15 cellular contexts compared by ENCODE assay signal in the genomic region with DNA sequence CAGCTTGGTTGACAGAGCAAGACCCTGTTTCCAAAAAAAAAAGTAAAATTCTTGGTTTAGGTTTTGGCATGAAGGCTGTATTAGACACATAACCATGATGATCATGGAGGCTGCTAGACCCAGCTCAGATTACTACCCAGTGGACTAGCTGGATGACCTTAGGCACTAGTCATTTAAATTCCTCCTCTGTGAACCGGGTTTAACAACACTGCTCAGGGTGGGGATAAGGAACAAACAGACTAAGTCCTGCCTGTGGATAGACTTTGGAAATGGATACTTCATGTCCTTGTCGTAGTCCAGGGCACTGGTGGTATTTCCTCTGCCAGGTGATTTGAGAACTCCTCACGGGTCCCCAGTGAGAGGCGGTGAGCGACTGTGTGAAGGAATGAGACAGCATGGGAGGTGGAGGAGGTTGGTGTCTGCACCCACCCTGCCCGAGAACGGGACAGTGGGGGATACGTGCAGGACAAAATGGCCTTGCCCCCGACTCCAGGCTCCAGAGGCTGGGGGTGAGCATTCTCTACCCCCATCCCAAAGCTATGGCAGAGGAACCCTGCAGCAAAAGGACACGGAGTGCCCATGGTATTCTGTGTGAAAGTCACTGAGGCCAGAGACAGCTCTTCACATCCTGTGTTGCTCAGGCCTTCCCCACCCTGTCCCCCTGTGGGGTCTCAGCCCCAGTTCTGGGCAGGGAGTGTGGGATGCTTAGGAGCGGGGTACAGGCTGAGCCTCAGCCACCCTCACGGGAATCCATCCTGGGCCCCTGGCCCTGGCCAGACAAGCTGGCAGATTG.
A peak's percentile ranks its signal among the peaks of the same experiment; 100 is the strongest.
DNase-seq lines count a peak whose midpoint lies in the region; ATAC-seq, FAIRE-seq and TF ChIP-seq lines count a peak whose summit lies in the region.
"Had no signal": no experiment of that assay in that cellular context is flagged by ENCODE, and none has a peak within 500 bp of the region (broad histone marks: within the 10 kb centered on the region; RNA-seq: fewer than 3 reads in every experiment).

No MANE protein-coding gene starts in this region.

- H3K9me3 ChIP-seq in IMR-90 (ENCODE audit: control insufficient read depth, insufficient read depth, low read length) (no peaks in the 10 kb centered on the region), endodermal cell (ENCODE audit: control insufficient read depth, low read length) (no peaks in the 10 kb centered on the region), mesenchymal stem cell (ENCODE audit: control insufficient read depth, low read length) (no peaks in the 10 kb centered on the region), gastrocnemius medialis (no peaks in the 10 kb centered on the region)
- H3K9me3 ChIP-seq: BLaER1 treated with 17β-estradiol and CSF1 and Interleukin-3, amounts not matched to agents 10 nM and 100 nM; neutrophil had no signal

- DNase-seq in IMR-90 (peak; percentile 49), endodermal cell (no peak), mesenchymal stem cell (no peak), gastrocnemius medialis (no peak), AG08396 (ENCODE audit: low spot score) (no peak), HTR-8/SVneo (ENCODE audit: insufficient read length, low spot score) (no peak), NCI-H446 (lab: John Stamatoyannopoulos, UW) (no peak)
- DNase-seq: activated CD4-positive, alpha-beta T cell treated with anti-CD3 and anti-CD28 coated beads, Interleukin-2, amount 50 U/mL, for 48 hours; central memory CD4-positive, alpha-beta T cell; immature natural killer cell; stimulated activated naive CD4-positive, alpha-beta T cell had no signal

- no peaks in the 10 kb centered on the region for H3K36me3 Mint-ChIP-seq in endodermal cell (ENCODE audit: low read depth)

- intact Hi-C loops in IMR-90 (cut with micrococcal nuclease) (no loop called here), gastrocnemius medialis (cut with DNase I; ENCODE audit: low total_unique reads) (no loop called here)

- H3K27ac ChIP-seq in IMR-90 (ENCODE audit: insufficient read depth, low read length), result peak overlapping the region; percentile 8; the same call in 1 of the 2 replicates
- no peak overlapping the region for H3K27ac ChIP-seq in endodermal cell (ENCODE audit: low read depth, low read length)
- no peak overlapping the region for H3K27ac ChIP-seq in mesenchymal stem cell (ENCODE audit: low read length, poor library complexity, severe bottlenecking)
- H3K27ac ChIP-seq in gastrocnemius medialis, result peak overlapping the region in 3 of 4 donors; percentile 9 to 46 (median 33)
- H3K27ac ChIP-seq: BLaER1 treated with 17β-estradiol and CSF1 and Interleukin-3, amounts not matched to agents 10 nM and 100 nM; neutrophil had no signal

- POLR2A ChIA-PET in IMR-90 (lab: Charles Lee; ENCODE audit: unreplicated experiment), result interaction anchor here (0.6 kb wide), 1 partner anchor 12 kb away, joined by 3 read pairs; no protein-coding TSS in a partner anchor

- no peak overlapping the region for H2BK20ac ChIP-seq in IMR-90 (ENCODE audit: low read depth, low read length)

- H2BK15ac ChIP-seq in IMR-90 (ENCODE audit: low read depth, low read length) (no peak overlapping the region; the same call in 2 of the 3 replicates), mesenchymal stem cell (ENCODE audit: low read depth, poor library complexity, severe bottlenecking) (no peak overlapping the region)

- H3K14ac ChIP-seq in IMR-90 (replicated peaks; ENCODE audit: low read depth, low read length), result no peak overlapping the region
- no peak overlapping the region for H3K14ac ChIP-seq in mesenchymal stem cell (ENCODE audit: low read length in 2 of 2)

- H4K5ac ChIP-seq in IMR-90 (ENCODE audit: low read depth, low read length), result no peak overlapping the region; the same call in 1 of the 2 replicates

- no peak overlapping the region for H2BK120ac ChIP-seq in IMR-90 (ENCODE audit: low read depth, low read length)
- H2BK120ac ChIP-seq in mesenchymal stem cell (ENCODE audit: low read depth, low read length), result no peak overlapping the region

- H4K20me1 ChIP-seq in IMR-90 (ENCODE audit: insufficient read depth, low read length), result peaks cover 6% of the 10 kb centered on the region; the same call in 1 of the 2 replicates

- H3K4me2 ChIP-seq in IMR-90 (ENCODE audit: low read depth, low read length), result peak overlapping the region; percentile 8; the same call in 1 of the 2 replicates
- no peak overlapping the region for H3K4me2 ChIP-seq in mesenchymal stem cell (ENCODE audit: low read length, poor library complexity, severe bottlenecking)

- H3K36me3 ChIP-seq in IMR-90 (ENCODE audit: control insufficient read depth, insufficient read depth, low read length) (peaks cover 2% of the 10 kb centered on the region; the same call in 1 of the 2 replicates), endodermal cell (ENCODE audit: control insufficient read depth, insufficient read depth, low read length) (no peaks in the 10 kb centered on the region), mesenchymal stem cell (ENCODE audit: control insufficient read depth in 1 of 2, insufficient read depth in 2 of 2, low read depth in 1 of 2, low read length in 2 of 2) (no peaks in the 10 kb centered on the region), gastrocnemius medialis (no peaks in the 10 kb centered on the region)
- H3K36me3 ChIP-seq: BLaER1 treated with 17β-estradiol and CSF1 and Interleukin-3, amounts not matched to agents 10 nM and 100 nM; neutrophil had no signal

- no peak overlapping the region for H3K4me3 Mint-ChIP-seq in endodermal cell
- H3K4me3 Mint-ChIP-seq: immature natural killer cell had no signal

- H3K4me1 Mint-ChIP-seq in endodermal cell, result peaks cover 22% of the 10 kb centered on the region

- no peaks in the 10 kb centered on the region for H3K9me3 Mint-ChIP-seq in endodermal cell
- H3K9me3 Mint-ChIP-seq: activated T-helper 2 cell treated with anti-CD3 and anti-CD28 coated beads, Interferon-gamma antibody, Interleukin-2, Interleukin-4, amounts not matched to agents 10 μg/mL and 5 μg/mL and 100 μg/mL, durations not matched to agents 14 hours and 24 hours and 36 hours had no signal

- TF ChIP-seq CTCF in IMR-90 (conservative IDR thresholded peaks at IDR 0.05; ENCODE audit: low read depth, low read length), result no peak
- TF ChIP-seq CTCF in endodermal cell (conservative IDR thresholded peaks at IDR 0.05), result no peak
- TF ChIP-seq CTCF in gastrocnemius medialis (IDR thresholded peaks at IDR 0.05 in 4 of 5, conservative IDR thresholded peaks at IDR 0.05 in 1 of 5), result no peak

- peak overlapping the region in 1 of 2 experiments; percentile 35 for H2BK12ac ChIP-seq in mesenchymal stem cell (ENCODE audit: low read length in 2 of 2)

- no peak overlapping the region for H2AK9ac ChIP-seq in IMR-90 (replicated peaks; ENCODE audit: low read depth, low read length, poor library complexity)

- H4K8ac ChIP-seq in IMR-90 (ENCODE audit: low read depth in 2 of 2, low read length in 2 of 2) (no peak overlapping the region), mesenchymal stem cell (ENCODE audit: low read length) (no peak overlapping the region)

- H3K27me3 Mint-ChIP-seq in endodermal cell (ENCODE audit: insufficient read depth), result no peaks in the 10 kb centered on the region

- peaks cover 14% of the 10 kb centered on the region for H3K4me1 ChIP-seq in IMR-90 (ENCODE audit: control insufficient read depth, insufficient read depth, low read length)
- peaks cover 29% of the 10 kb centered on the region for H3K4me1 ChIP-seq in endodermal cell (ENCODE audit: control insufficient read depth, insufficient read depth, low read length)
- H3K4me1 ChIP-seq in mesenchymal stem cell (ENCODE audit: control insufficient read depth, insufficient read depth, low read depth, low read length), result peaks cover 19% of the 10 kb centered on the region
- H3K4me1 ChIP-seq in gastrocnemius medialis, result peaks cover 21 to 24% of the 10 kb centered on the region in 2 donors

- CTCF ChIA-PET in IMR-90 (lab: Yijun Ruan, JAX), result interaction anchor here (0.6 kb wide), 1 partner anchor 103 kb away, joined by 3 read pairs; no protein-coding TSS in a partner anchor

- H3K27ac Mint-ChIP-seq in endodermal cell, result peak overlapping the region; percentile 10
- H3K27ac Mint-ChIP-seq: activated T-helper 2 cell treated with anti-CD3 and anti-CD28 coated beads, Interferon-gamma antibody, Interleukin-2, Interleukin-4, amounts not matched to agents 10 μg/mL and 5 μg/mL and 100 μg/mL, durations not matched to agents 14 hours and 24 hours and 36 hours; immature natural killer cell had no signal

- H3K4ac ChIP-seq in IMR-90 (ENCODE audit: low read depth, low read length), result peak overlapping the region; percentile 13; the same call in 1 of the 2 replicates
- no peak overlapping the region for H3K4ac ChIP-seq in mesenchymal stem cell (ENCODE audit: low read depth in 1 of 2, low read length in 2 of 2)

- no TSS peak for BruUV-seq in IMR-90 (replicated peaks; lab: Mats Ljungman, UMichigan)

- H3K9ac ChIP-seq in IMR-90 (ENCODE audit: low read depth, low read length), result no peak overlapping the region
- no peak overlapping the region for H3K9ac ChIP-seq in endodermal cell (ENCODE audit: extremely low read depth, low read length, poor library complexity, severe bottlenecking)
- H3K9ac ChIP-seq in mesenchymal stem cell (ENCODE audit: low read length), result peak overlapping the region; percentile 17
- H3K9ac ChIP-seq: BLaER1 treated with 17β-estradiol and CSF1 and Interleukin-3, amounts not matched to agents 10 nM and 100 nM had no signal

- ATAC-seq in IMR-90 (ENCODE audit: low read depth) (peak; percentile 79), gastrocnemius medialis (peak; percentile 13 to 14), GM18867 (IDR thresholded peaks at IDR 0.05; ENCODE audit: unreplicated experiment) (no peak)

- no peak overlapping the region for H3K56ac ChIP-seq in IMR-90 (ENCODE audit: extremely low read depth, insufficient read depth, low read length)

- WGBS in IMR-90 (ENCODE audit: extremely low coverage in 2 of 2, insufficient read length in 1 of 2), 2 experiments, result 50% methylated on average over 1 of the region's 12 CpGs; no CpG with 5 or more reads in 1 of the 2 experiments
- 91% methylated on average over 9 to 12 of the region's 12 CpGs for WGBS in endodermal cell (ENCODE audit: insufficient coverage in 1 of 2, insufficient read length in 1 of 2), 2 experiments
- WGBS in mesenchymal stem cell, result 83% methylated on average over 12 of the region's 12 CpGs

- H2BK5ac ChIP-seq in IMR-90 (ENCODE audit: low read depth, low read length, poor library complexity, severe bottlenecking) (no peak overlapping the region), mesenchymal stem cell (ENCODE audit: low read depth, low read length, poor library complexity, severe bottlenecking) (no peak overlapping the region)

- in situ Hi-C loops in IMR-90 (cut with MboI; ENCODE audit: low sequenced_read_pairs) (no loop called here), gastrocnemius medialis (cut with MboI; ENCODE audit: low sequenced_read_pairs in 4 of 4) (loop anchor here in 1 of 4 donors (25.0 kb wide), 1 partner anchor 115 kb away; the partner anchor contains the start of gene MAN1C1)

- dilution Hi-C loops in IMR-90 (cut with HindIII; ENCODE audit: low sequenced_read_pairs, unreplicated experiment), result no loop called here

- H2AFZ ChIP-seq in IMR-90 (replicated peaks; ENCODE audit: low read length, poor library complexity), result no peak overlapping the region
- no peak overlapping the region for H2AFZ ChIP-seq in mesenchymal stem cell (ENCODE audit: low read depth, low read length)

- H4K91ac ChIP-seq in IMR-90 (ENCODE audit: insufficient read depth, low read depth, low read length), result no peak overlapping the region
- no peak overlapping the region for H4K91ac ChIP-seq in mesenchymal stem cell (ENCODE audit: low read length)

- H2AK5ac ChIP-seq in IMR-90 (ENCODE audit: low read depth, low read length) (peak overlapping the region; percentile 25; the same call in 1 of the 2 replicates), mesenchymal stem cell (ENCODE audit: low read length, severe bottlenecking) (no peak overlapping the region)

- TF ChIP-seq POLR2A in IMR-90 (IDR thresholded peaks at IDR 0.05; ENCODE audit: low read depth, low read length) (no peak), gastrocnemius medialis (IDR thresholded peaks at IDR 0.05) (no peak)

- FAIRE-seq in HTR-8/SVneo (lab: Jason Lieb, UNC), result no peak

- no peaks in the 10 kb centered on the region; a peak in 1 of 4 replicates for H3K79me1 ChIP-seq in IMR-90 (ENCODE audit: low read depth in 1 of 2, low read length in 2 of 2)
- no peaks in the 10 kb centered on the region for H3K79me1 ChIP-seq in mesenchymal stem cell (replicated peaks; ENCODE audit: low read length, poor library complexity, severe bottlenecking)

- no peak overlapping the region for H3K4me3 ChIP-seq in IMR-90 (ENCODE audit: insufficient read depth, low read depth, low read length)
- no peak overlapping the region for H3K4me3 ChIP-seq in endodermal cell (ENCODE audit: low read length)
- peak overlapping the region in 1 of 2 experiments; percentile 35 for H3K4me3 ChIP-seq in mesenchymal stem cell (ENCODE audit: insufficient read depth in 1 of 2, low read depth in 1 of 2, low read length in 2 of 2)
- no peak overlapping the region for H3K4me3 ChIP-seq in gastrocnemius medialis
- H3K4me3 ChIP-seq: BLaER1 treated with 17β-estradiol and CSF1 and Interleukin-3, amounts not matched to agents 10 nM and 100 nM had no signal

- peak overlapping the region; percentile 26; the same call in 1 of the 2 replicates for H3K18ac ChIP-seq in IMR-90 (ENCODE audit: low read depth, low read length)
- peak overlapping the region in 1 of 2 experiments; percentile 21 for H3K18ac ChIP-seq in mesenchymal stem cell (ENCODE audit: low read depth in 1 of 2, low read length in 2 of 2)

- no peaks in the 10 kb centered on the region; the same call in 1 of the 2 replicates for H3K27me3 ChIP-seq in IMR-90 (ENCODE audit: control insufficient read depth, insufficient read depth, low read length)
- no peaks in the 10 kb centered on the region for H3K27me3 ChIP-seq in endodermal cell (ENCODE audit: control insufficient read depth, insufficient read depth, low read length, poor library complexity, severe bottlenecking)
- H3K27me3 ChIP-seq in mesenchymal stem cell (ENCODE audit: control insufficient read depth in 1 of 2, insufficient read depth in 1 of 2, low read length in 2 of 2), result peaks cover 0 to 43% of the 10 kb centered on the region in 2 experiments
- H3K27me3 ChIP-seq in gastrocnemius medialis, result no peaks in the 10 kb centered on the region

- 0 out of 2 replicates have a peak, but pooled peaks cover 14% of the 10 kb centered on the region for H3K9me1 ChIP-seq in IMR-90 (ENCODE audit: insufficient read depth, low read length)

- H3K23ac ChIP-seq in IMR-90 (ENCODE audit: low read depth, low read length) (no peak overlapping the region), mesenchymal stem cell (ENCODE audit: low read length in 2 of 2) (no peak overlapping the region)

- no peak for TF ChIP-seq RAD21 in IMR-90 (IDR thresholded peaks at IDR 0.05; ENCODE audit: low read length)

Comparison
In these comparisons a context has a peak if more than half of its experiments do, and no peak if none do; other contexts are left out.
1. H3K27ac ChIP-seq: peak in IMR-90 (single experiment) and gastrocnemius medialis (3 of 4); none in endodermal cell (single experiment) and mesenchymal stem cell (single experiment).